In the genomic region with DNA sequence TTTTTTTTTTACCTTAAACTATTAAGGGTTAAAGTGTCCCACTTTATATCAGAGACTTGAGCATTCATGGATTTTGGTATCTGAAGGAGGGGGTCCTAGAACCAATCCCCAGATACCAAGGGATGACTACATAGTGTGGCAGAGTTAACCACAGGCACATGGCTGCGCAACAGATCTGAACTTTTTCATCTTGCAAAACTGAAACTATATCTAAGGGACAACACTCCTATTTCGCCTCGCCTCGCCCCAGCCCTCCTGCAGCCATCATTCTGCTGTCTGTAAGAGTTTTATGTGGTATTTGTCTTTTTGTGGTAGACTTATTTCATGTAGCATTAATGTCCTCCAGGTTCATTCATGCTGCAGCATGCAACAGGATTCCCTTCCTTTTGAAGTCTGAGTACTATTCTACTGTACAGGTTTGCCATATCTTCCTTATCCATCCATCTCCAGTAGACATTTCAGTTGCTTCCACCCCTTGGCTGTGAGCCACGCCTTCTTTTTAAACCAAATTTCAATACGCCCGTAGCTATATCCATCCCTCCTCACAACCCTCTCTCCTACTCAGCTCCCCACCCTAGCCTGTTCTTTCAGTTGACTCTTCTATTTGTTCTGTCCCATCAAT, we compare ENCODE assay signal across 15 cellular contexts. TPM values are rescaled to one million over a fixed set of nuclear protein-coding genes. Genes with fewer than 3 reads are reported as not detected.
DNase-seq lines count a peak whose midpoint lies in the region; ATAC-seq and TF ChIP-seq lines count a peak whose summit lies in the region.
"Had no signal": no experiment of that assay in that cellular context is flagged by ENCODE, and none has a peak within 500 bp of the region (broad histone marks: within the 10 kb centered on the region; RNA-seq: fewer than 3 reads in every experiment).

No MANE protein-coding gene starts in this region.

- no peak for TF ChIP-seq CTCF in Panc1 (IDR thresholded peaks at IDR 0.05)

- no peak for DNase-seq in activated T-cell treated with anti-CD3 and anti-CD28 coated beads, Interleukin-2, amount 50 U/mL, for 4 hours
- DNase-seq in activated T-cell treated with anti-CD3 and anti-CD28 coated beads, Interleukin-2, amount 50 U/mL, for 1 hour = no peak
- DNase-seq in Panc1 (ENCODE audit: low read depth, low spot score) (no peak), kidney tubule cell (ENCODE audit: low spot score) (no peak), anterior cingulate cortex (lab: John Stamatoyannopoulos, UW) (no peak)
- DNase-seq in effector memory CD8-positive, alpha-beta T cell = no peak
- no peak for DNase-seq in stimulated activated effector memory CD8-positive, alpha-beta T cell treated with anti-CD3 and anti-CD28 coated beads, Interleukin-12 subunit alpha, Interleukin-12 subunit beta, amount 100 ng/mL, for 72 hours (ENCODE audit: low spot score in 2 of 2)
- DNase-seq: Calu3, NCI-H187, NCI-H446 treated with DMSO at 0.1 percent for 48 hours, substantia nigra, T-helper 9 cell had no signal

- no peaks in the 10 kb centered on the region for H3K9me3 Mint-ChIP-seq in activated T-cell treated with anti-CD3 and anti-CD28 coated beads, Interleukin-2, amount 50 U/mL, for 4 hours
- no peaks in the 10 kb centered on the region for H3K9me3 Mint-ChIP-seq in effector memory CD8-positive, alpha-beta T cell
- H3K9me3 Mint-ChIP-seq in stimulated activated effector memory CD8-positive, alpha-beta T cell treated with anti-CD3 and anti-CD28 coated beads, Interleukin-12 subunit alpha, Interleukin-12 subunit beta, amount 100 ng/mL, for 72 hours = no peaks in the 10 kb centered on the region

- intact Hi-C loops in Panc1 (cut with micrococcal nuclease; ENCODE audit: unreplicated experiment) = no loop called here

- no peak overlapping the region for H3K4me3 ChIP-seq in Panc1 (ENCODE audit: low read depth in 2 of 2, low read length in 2 of 2)
- H3K4me3 ChIP-seq: cardiac muscle cell, SJCRH30 had no signal

- no peaks in the 10 kb centered on the region for H3K9me3 ChIP-seq in Panc1 (ENCODE audit: control insufficient read depth, insufficient read depth, low read depth, low read length)
- H3K9me3 ChIP-seq: SJCRH30 had no signal

- H3K27ac ChIP-seq in Panc1 (ENCODE audit: low read length) = peak overlapping the region; percentile 65
- H3K27ac ChIP-seq: cardiac muscle cell, SJCRH30 had no signal

- in situ Hi-C loops in Panc1 (cut with HindIII; ENCODE audit: low pct_unique_long_range_greater_than_20kb, low sequenced_read_pairs) = no loop called here

- H3K4me1 ChIP-seq in Panc1 (ENCODE audit: control insufficient read depth, insufficient read depth, low read length) = peaks cover 35% of the 10 kb centered on the region

- peak; percentile 51 to 78 for ATAC-seq in activated T-cell treated with anti-CD3 and anti-CD28 coated beads, Interleukin-2, amount 50 U/mL, for 4 hours
- ATAC-seq in Panc1 = no peak
- ATAC-seq in effector memory CD8-positive, alpha-beta T cell (replicated peaks) = no peak
- no peak for ATAC-seq in stimulated activated effector memory CD8-positive, alpha-beta T cell treated with anti-CD3 and anti-CD28 coated beads, Interleukin-12 subunit alpha, Interleukin-12 subunit beta, amount 100 ng/mL, for 72 hours
- ATAC-seq in HG03025 (IDR thresholded peaks at IDR 0.05; ENCODE audit: low FRiP score, unreplicated experiment) = no peak

- BruUV-seq in Panc1 (replicated peaks; lab: Mats Ljungman, UMichigan) = no TSS peak

- H3K4me1 Mint-ChIP-seq in activated T-cell treated with anti-CD3 and anti-CD28 coated beads, Interleukin-2, amount 50 U/mL, for 4 hours (ENCODE audit: low read depth) = peaks cover 20% of the 10 kb centered on the region
- H3K4me1 Mint-ChIP-seq in effector memory CD8-positive, alpha-beta T cell (ENCODE audit: low read depth in 2 of 2) = peaks cover 6 to 18% of the 10 kb centered on the region in 2 donors
- H3K4me1 Mint-ChIP-seq in stimulated activated effector memory CD8-positive, alpha-beta T cell treated with anti-CD3 and anti-CD28 coated beads, Interleukin-12 subunit alpha, Interleukin-12 subunit beta, amount 100 ng/mL, for 72 hours = peaks cover 9% of the 10 kb centered on the region

- no peaks in the 10 kb centered on the region for H3K27me3 Mint-ChIP-seq in activated T-cell treated with anti-CD3 and anti-CD28 coated beads, Interleukin-2, amount 50 U/mL, for 4 hours (ENCODE audit: low read depth)
- H3K27me3 Mint-ChIP-seq in effector memory CD8-positive, alpha-beta T cell = no peaks in the 10 kb centered on the region

- no peak overlapping the region for H3K4me3 Mint-ChIP-seq in activated T-cell treated with anti-CD3 and anti-CD28 coated beads, Interleukin-2, amount 50 U/mL, for 4 hours
- H3K4me3 Mint-ChIP-seq in effector memory CD8-positive, alpha-beta T cell = no peak overlapping the region
- no peak overlapping the region for H3K4me3 Mint-ChIP-seq in stimulated activated effector memory CD8-positive, alpha-beta T cell treated with anti-CD3 and anti-CD28 coated beads, Interleukin-12 subunit alpha, Interleukin-12 subunit beta, amount 100 ng/mL, for 72 hours

- peak overlapping the region; percentile 61 to 70 for H3K27ac Mint-ChIP-seq in effector memory CD8-positive, alpha-beta T cell
- peak overlapping the region; percentile 46 for H3K27ac Mint-ChIP-seq in stimulated activated effector memory CD8-positive, alpha-beta T cell treated with anti-CD3 and anti-CD28 coated beads, Interleukin-12 subunit alpha, Interleukin-12 subunit beta, amount 100 ng/mL, for 72 hours

- POLR2A ChIA-PET in Panc1 (lab: Charles Lee) = no interaction called here

- no peaks in the 10 kb centered on the region; the same call in 1 of the 2 replicates for H3K36me3 ChIP-seq in Panc1 (ENCODE audit: control insufficient read depth, insufficient read depth, low read length)

- CTCF ChIA-PET in Panc1 (lab: Charles Lee) = no interaction called here

- H3K36me3 Mint-ChIP-seq in activated T-cell treated with anti-CD3 and anti-CD28 coated beads, Interleukin-2, amount 50 U/mL, for 4 hours (ENCODE audit: insufficient read depth) = peaks cover 30% of the 10 kb centered on the region
- peaks cover 26% of the 10 kb centered on the region for H3K36me3 Mint-ChIP-seq in effector memory CD8-positive, alpha-beta T cell (ENCODE audit: insufficient read depth)
- peaks cover 42% of the 10 kb centered on the region for H3K36me3 Mint-ChIP-seq in stimulated activated effector memory CD8-positive, alpha-beta T cell treated with anti-CD3 and anti-CD28 coated beads, Interleukin-12 subunit alpha, Interleukin-12 subunit beta, amount 100 ng/mL, for 72 hours

- no peaks in the 10 kb centered on the region for H3K27me3 ChIP-seq in Panc1 (ENCODE audit: control insufficient read depth, insufficient read depth, low read length)
- H3K27me3 ChIP-seq: cardiac muscle cell, SJCRH30 had no signal

RNA-seq across cellular contexts. Expression of gene AMFR, which starts 53.2 kb away (rescaled TPM):
- 10 to 100 TPM; 36.3 to 44.6 (median 41.1) TPM for total RNA-seq in activated T-cell treated with anti-CD3 and anti-CD28 coated beads, Interleukin-2, amount 50 U/mL, for 4 hours
- total RNA-seq in Panc1 (2021; ENCODE audit: unreplicated experiment) = 89.6 TPM
- 112 TPM for polyA plus RNA-seq in Panc1 (2012; ENCODE audit: insufficient read length)

Comparison
In these comparisons a context has a peak if more than half of its experiments do, and no peak if none do; other contexts are left out.
1. ATAC-seq: peak in activated T-cell treated with anti-CD3 and anti-CD28 coated beads, Interleukin-2, amount 50 U/mL, for 4 hours (2 of 2); none in Panc1 (single experiment), effector memory CD8-positive, alpha-beta T cell (single experiment), stimulated activated effector memory CD8-positive, alpha-beta T cell treated with anti-CD3 and anti-CD28 coated beads, Interleukin-12 subunit alpha, Interleukin-12 subunit beta, amount 100 ng/mL, for 72 hours (single experiment) and HG03025 (single experiment).